In genomic region chr1:66494488-66494887, GRCh38 we compare ENCODE assay signal across 3 cellular contexts.
TF ChIP-seq lines count a peak whose summit lies in the region.

No MANE protein-coding gene starts in this region.

TF ChIP-seq in IMR-90, 13 proteins besides CTCF, POLR2A, EP300 and RAD21:
- no peak for TF ChIP-seq CEBPB (IDR thresholded peaks at IDR 0.05; ENCODE audit: low read depth, low read length)
- TF ChIP-seq FOS (IDR thresholded peaks at IDR 0.05; ENCODE audit: low read depth, low read length): no peak
- no peak for TF ChIP-seq USF2 (IDR thresholded peaks at IDR 0.05; ENCODE audit: low read depth, low read length)
- no peak for TF ChIP-seq RFX5 (IDR thresholded peaks at IDR 0.05; ENCODE audit: low read depth, low read length)
- no peak for TF ChIP-seq NFE2L2 (IDR thresholded peaks at IDR 0.05; ENCODE audit: low read depth, low read length)
- no peak for TF ChIP-seq ELK1 (IDR thresholded peaks at IDR 0.05; ENCODE audit: borderline replicate concordance, low read depth, low read length)
- TF ChIP-seq SMC3 (IDR thresholded peaks at IDR 0.05; ENCODE audit: low read depth, low read length): no peak
- TF ChIP-seq RCOR1 (IDR thresholded peaks at IDR 0.05; ENCODE audit: insufficient replicate concordance, low read length): no peak
- no peak for TF ChIP-seq BHLHE40 (IDR thresholded peaks at IDR 0.05; ENCODE audit: low read depth, low read length)
- no peak for TF ChIP-seq MAZ (IDR thresholded peaks at IDR 0.05; ENCODE audit: borderline replicate concordance, low read depth, low read length)
- TF ChIP-seq MXI1 (IDR thresholded peaks at IDR 0.05; ENCODE audit: borderline replicate concordance, low read depth, low read length): no peak
- TF ChIP-seq CHD1 (IDR thresholded peaks at IDR 0.05; ENCODE audit: low read depth, low read length): no peak
- TF ChIP-seq MAFK (IDR thresholded peaks at IDR 0.05; ENCODE audit: low read depth, low read length): no peak

TF ChIP-seq in SK-N-SH treated with all-trans-retinoic acid at 6 μM for 48 hours, 23 proteins besides CTCF, POLR2A, EP300 and RAD21:
- no peak for TF ChIP-seq ESRRG (CRISPR knock-in tag; IDR thresholded peaks at IDR 0.05)
- peak; percentile 82; the same call in 1 of the 2 replicates for TF ChIP-seq TCF4 (CRISPR knock-in tag; IDR thresholded peaks at IDR 0.05; ENCODE audit: borderline replicate concordance)
- peak; percentile 79 for TF ChIP-seq TSHZ2 (CRISPR knock-in tag; IDR thresholded peaks at IDR 0.05)
- no peak for TF ChIP-seq CREB5 (CRISPR knock-in tag; IDR thresholded peaks at IDR 0.05; ENCODE audit: low read depth)
- no peak for TF ChIP-seq ZNF8 (CRISPR knock-in tag; IDR thresholded peaks at IDR 0.05)
- no peak for TF ChIP-seq CSRNP3 (CRISPR knock-in tag; IDR thresholded peaks at IDR 0.05)

TF ChIP-seq in H1, 55 proteins besides CTCF, POLR2A, EP300 and RAD21:
- TF ChIP-seq CTBP2 (IDR thresholded peaks at IDR 0.05; ENCODE audit: borderline replicate concordance, insufficient read depth, insufficient read length, low read length): no peak
- no peak for TF ChIP-seq RFX5 (IDR thresholded peaks at IDR 0.05; ENCODE audit: borderline replicate concordance, low read depth, low read length)
- TF ChIP-seq SP1 (IDR thresholded peaks at IDR 0.05; ENCODE audit: low read depth, low read length): no peak
